ENCODE assay signal across 1 cellular context in the genomic region with DNA sequence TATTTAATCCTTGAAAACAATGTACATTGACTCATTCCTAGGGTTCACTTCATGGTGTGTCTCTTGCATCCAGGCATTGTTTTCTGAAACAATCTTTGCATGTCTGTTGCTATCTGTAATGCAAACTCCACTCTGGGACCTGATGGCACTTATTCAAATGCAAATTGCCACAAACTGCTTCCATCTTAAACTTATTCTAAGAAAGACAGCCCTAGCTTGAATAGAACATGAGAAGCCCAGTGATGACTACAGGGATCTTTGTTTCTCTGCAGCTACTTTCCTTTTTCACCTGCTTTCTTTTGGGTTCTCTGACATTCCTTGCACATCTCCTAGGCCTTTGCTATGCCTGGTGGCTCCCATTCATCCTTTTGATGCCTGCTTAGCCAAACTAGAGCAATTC.
TF ChIP-seq lines count a peak whose summit lies in the region.

No MANE protein-coding gene starts in this region.

TF ChIP-seq in GM23338, 12 proteins besides CTCF, POLR2A, EP300 and RAD21:
- TF ChIP-seq, protein P1, sequence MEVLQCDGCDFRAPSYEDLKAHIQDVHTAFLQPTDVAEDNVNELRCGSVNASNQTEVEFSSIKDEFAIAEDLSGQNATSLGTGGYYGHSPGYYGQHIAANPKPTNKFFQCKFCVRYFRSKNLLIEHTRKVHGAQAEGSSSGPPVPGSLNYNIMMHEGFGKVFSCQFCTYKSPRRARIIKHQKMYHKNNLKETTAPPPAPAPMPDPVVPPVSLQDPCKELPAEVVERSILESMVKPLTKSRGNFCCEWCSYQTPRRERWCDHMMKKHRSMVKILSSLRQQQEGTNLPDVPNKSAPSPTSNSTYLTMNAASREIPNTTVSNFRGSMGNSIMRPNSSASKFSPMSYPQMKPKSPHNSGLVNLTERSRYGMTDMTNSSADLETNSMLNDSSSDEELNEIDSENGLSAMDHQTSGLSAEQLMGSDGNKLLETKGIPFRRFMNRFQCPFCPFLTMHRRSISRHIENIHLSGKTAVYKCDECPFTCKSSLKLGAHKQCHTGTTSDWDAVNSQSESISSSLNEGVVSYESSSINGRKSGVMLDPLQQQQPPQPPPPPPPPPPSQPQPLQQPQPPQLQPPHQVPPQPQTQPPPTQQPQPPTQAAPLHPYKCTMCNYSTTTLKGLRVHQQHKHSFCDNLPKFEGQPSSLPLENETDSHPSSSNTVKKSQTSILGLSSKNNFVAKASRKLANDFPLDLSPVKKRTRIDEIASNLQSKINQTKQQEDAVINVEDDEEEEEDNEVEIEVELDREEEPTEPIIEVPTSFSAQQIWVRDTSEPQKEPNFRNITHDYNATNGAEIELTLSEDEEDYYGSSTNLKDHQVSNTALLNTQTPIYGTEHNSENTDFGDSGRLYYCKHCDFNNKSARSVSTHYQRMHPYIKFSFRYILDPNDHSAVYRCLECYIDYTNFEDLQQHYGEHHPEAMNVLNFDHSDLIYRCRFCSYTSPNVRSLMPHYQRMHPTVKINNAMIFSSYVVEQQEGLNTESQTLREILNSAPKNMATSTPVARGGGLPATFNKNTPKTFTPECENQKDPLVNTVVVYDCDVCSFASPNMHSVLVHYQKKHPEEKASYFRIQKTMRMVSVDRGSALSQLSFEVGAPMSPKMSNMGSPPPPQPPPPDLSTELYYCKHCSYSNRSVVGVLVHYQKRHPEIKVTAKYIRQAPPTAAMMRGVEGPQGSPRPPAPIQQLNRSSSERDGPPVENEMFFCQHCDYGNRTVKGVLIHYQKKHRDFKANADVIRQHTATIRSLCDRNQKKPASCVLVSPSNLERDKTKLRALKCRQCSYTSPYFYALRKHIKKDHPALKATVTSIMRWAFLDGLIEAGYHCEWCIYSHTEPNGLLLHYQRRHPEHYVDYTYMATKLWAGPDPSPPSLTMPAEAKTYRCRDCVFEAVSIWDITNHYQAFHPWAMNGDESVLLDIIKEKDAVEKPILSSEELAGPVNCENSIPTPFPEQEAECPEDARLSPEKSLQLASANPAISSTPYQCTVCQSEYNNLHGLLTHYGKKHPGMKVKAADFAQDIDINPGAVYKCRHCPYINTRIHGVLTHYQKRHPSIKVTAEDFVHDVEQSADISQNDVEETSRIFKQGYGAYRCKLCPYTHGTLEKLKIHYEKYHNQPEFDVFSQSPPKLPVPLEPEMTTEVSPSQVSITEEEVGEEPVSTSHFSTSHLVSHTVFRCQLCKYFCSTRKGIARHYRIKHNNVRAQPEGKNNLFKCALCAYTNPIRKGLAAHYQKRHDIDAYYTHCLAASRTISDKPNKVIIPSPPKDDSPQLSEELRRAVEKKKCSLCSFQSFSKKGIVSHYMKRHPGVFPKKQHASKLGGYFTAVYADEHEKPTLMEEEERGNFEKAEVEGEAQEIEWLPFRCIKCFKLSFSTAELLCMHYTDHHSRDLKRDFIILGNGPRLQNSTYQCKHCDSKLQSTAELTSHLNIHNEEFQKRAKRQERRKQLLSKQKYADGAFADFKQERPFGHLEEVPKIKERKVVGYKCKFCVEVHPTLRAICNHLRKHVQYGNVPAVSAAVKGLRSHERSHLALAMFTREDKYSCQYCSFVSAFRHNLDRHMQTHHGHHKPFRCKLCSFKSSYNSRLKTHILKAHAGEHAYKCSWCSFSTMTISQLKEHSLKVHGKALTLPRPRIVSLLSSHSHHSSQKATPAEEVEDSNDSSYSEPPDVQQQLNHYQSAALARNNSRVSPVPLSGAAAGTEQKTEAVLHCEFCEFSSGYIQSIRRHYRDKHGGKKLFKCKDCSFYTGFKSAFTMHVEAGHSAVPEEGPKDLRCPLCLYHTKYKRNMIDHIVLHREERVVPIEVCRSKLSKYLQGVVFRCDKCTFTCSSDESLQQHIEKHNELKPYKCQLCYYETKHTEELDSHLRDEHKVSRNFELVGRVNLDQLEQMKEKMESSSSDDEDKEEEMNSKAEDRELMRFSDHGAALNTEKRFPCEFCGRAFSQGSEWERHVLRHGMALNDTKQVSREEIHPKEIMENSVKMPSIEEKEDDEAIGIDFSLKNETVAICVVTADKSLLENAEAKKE (CRISPR knock-in tag; IDR thresholded peaks at IDR 0.05) = peak; percentile 85
- TF ChIP-seq CREB1 (CRISPR knock-in tag; IDR thresholded peaks at IDR 0.05; ENCODE audit: low read depth) (no peak), ZNF114 (CRISPR knock-in tag; IDR thresholded peaks at IDR 0.05) (no peak), NANOG (IDR thresholded peaks at IDR 0.05; ENCODE audit: borderline replicate concordance) (peak; percentile 57)
